Comparison of ENCODE assay signal across 18 cellular contexts in the genomic region with DNA sequence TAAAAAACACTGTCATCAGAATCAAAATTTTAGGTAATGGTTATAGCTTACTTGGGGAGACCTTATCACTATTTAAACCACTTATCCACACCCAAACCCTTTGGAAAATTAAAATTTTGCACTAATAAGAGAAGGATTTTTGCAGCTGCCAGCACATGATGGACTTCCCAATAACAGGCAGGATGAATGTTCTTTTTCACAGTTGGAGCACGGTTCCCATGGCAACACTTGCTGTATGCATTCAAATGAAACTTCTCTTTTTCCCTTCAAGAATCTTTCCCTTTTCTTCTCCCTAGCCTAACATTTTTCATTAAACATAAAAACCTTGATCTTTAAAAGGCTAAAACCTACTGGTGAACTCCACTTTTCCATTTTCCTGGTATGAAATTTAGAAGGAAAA.
A peak's percentile ranks its signal among the peaks of the same experiment; 100 is the strongest.
DNase-seq lines count a peak whose midpoint lies in the region; ATAC-seq and TF ChIP-seq lines count a peak whose summit lies in the region.
"Had no signal": no experiment of that assay in that cellular context is flagged by ENCODE, and none has a peak within 500 bp of the region (broad histone marks: within the 10 kb centered on the region; RNA-seq: fewer than 3 reads in every experiment).

No MANE protein-coding gene starts in this region.

- H3F3A ChIP-seq in GM23338 (replicated peaks; ENCODE audit: low read depth), result no peaks in the 10 kb centered on the region

- peaks cover 2% of the 10 kb centered on the region; the same call in 2 of the 3 replicates for H3K4me1 Mint-ChIP-seq in GM23338
- H3K4me1 Mint-ChIP-seq in brain, result peaks cover 18% of the 10 kb centered on the region
- H3K4me1 Mint-ChIP-seq: CD8-positive, alpha-beta memory T cell had no signal

- H3K4me3 ChIP-seq in GM23338 (no peak overlapping the region), mucosa of descending colon (no peak overlapping the region)
- H3K4me3 ChIP-seq: PC-9 had no signal

- H3K36me3 Mint-ChIP-seq in GM23338 (ENCODE audit: low read depth) (no peaks in the 10 kb centered on the region; the same call in 2 of the 3 replicates), brain (no peaks in the 10 kb centered on the region)
- H3K36me3 Mint-ChIP-seq: CD8-positive, alpha-beta memory T cell; IgD-negative memory B cell had no signal

- ATAC-seq in GM23338 (no peak), mucosa of descending colon (no peak)

- intact Hi-C loops in mucosa of descending colon (cut with DNase I, micrococcal nuclease), result no loop called here

- DNase-seq in GM23338 (ENCODE audit: low spot score), result peak; percentile 32
- peak; percentile 7 for DNase-seq in medulla oblongata (ENCODE audit: extremely low spot score)
- DNase-seq in putamen (ENCODE audit: low spot score), result peak; percentile 51
- no peak for DNase-seq in mucosa of descending colon
- DNase-seq in activated naive CD4-positive, alpha-beta T cell treated with anti-CD3 and anti-CD28 coated beads, Interleukin-2, amount 50 U/mL, for 16 hours, result no peak
- DNase-seq in SIG-M5 (lab: John Stamatoyannopoulos, UW), result no peak
- DNase-seq: C1 segment of cervical spinal cord; CD8-positive, alpha-beta memory T cell; DND-41; HCEC 1CT; NCI-H1105; NCI-H2081 treated with DMSO at 0.1 percent for 48 hours; NCI-H2227 treated with DMSO at 0.1 percent for 48 hours; NCI-H510A treated with DMSO at 0.1 percent for 48 hours; PC-9 had no signal

- no peak overlapping the region for H3K4me3 Mint-ChIP-seq in GM23338
- H3K4me3 Mint-ChIP-seq in brain, result peak overlapping the region in 2 of 5 experiments; percentile 51 to 76
- H3K4me3 Mint-ChIP-seq: CD8-positive, alpha-beta memory T cell; IgD-negative memory B cell had no signal

- no peaks in the 10 kb centered on the region for H3K79me2 ChIP-seq in GM23338 (replicated peaks; ENCODE audit: insufficient read depth)

- H3K27ac Mint-ChIP-seq in GM23338 (no peak overlapping the region), brain (peak overlapping the region in 3 of 5 experiments; percentile 0 to 83 (median 75))
- H3K27ac Mint-ChIP-seq: CD8-positive, alpha-beta memory T cell; IgD-negative memory B cell had no signal

- peaks cover 38% of the 10 kb centered on the region for H3K9me3 ChIP-seq in mucosa of descending colon

- no peak overlapping the region for H2AFZ ChIP-seq in GM23338
- H2AFZ ChIP-seq: PC-9 had no signal

- H3K27me3 Mint-ChIP-seq in GM23338 (ENCODE audit: insufficient read depth, low read depth, poor library complexity), result no peaks in the 10 kb centered on the region
- no peaks in the 10 kb centered on the region for H3K27me3 Mint-ChIP-seq in brain
- H3K27me3 Mint-ChIP-seq: CD8-positive, alpha-beta memory T cell; IgD-negative memory B cell had no signal

- H3K27ac ChIP-seq in GM23338 (ENCODE audit: low read depth), result no peak overlapping the region
- H3K27ac ChIP-seq: PC-9, RWPE1 had no signal

- no peak overlapping the region for H3K4me2 ChIP-seq in GM23338
- H3K4me2 ChIP-seq: PC-9 had no signal

- H3K36me3 ChIP-seq in GM23338 (ENCODE audit: insufficient read depth), result no peaks in the 10 kb centered on the region
- no peaks in the 10 kb centered on the region for H3K36me3 ChIP-seq in mucosa of descending colon (ENCODE audit: low read depth)

- no peaks in the 10 kb centered on the region for H3K27me3 ChIP-seq in GM23338 (ENCODE audit: insufficient read depth)

- no peaks in the 10 kb centered on the region for H3K4me1 ChIP-seq in GM23338 (ENCODE audit: insufficient read depth)
- no peaks in the 10 kb centered on the region for H3K4me1 ChIP-seq in mucosa of descending colon (ENCODE audit: low read depth)

- no peaks in the 10 kb centered on the region for H3K9me2 ChIP-seq in GM23338 (ENCODE audit: insufficient read depth)

- TF ChIP-seq CTCF in GM23338 (conservative IDR thresholded peaks at IDR 0.05; ENCODE audit: low read depth in 2 of 2), result no peak
- TF ChIP-seq CTCF in brain (conservative IDR thresholded peaks at IDR 0.05), result no peak
- no peak for TF ChIP-seq CTCF in mucosa of descending colon (IDR thresholded peaks at IDR 0.05)

- H3K9me3 Mint-ChIP-seq in GM23338 (no peaks in the 10 kb centered on the region; the same call in 2 of the 3 replicates), brain (no peaks in the 10 kb centered on the region)

- no peaks in the 10 kb centered on the region for H4K20me1 ChIP-seq in GM23338 (replicated peaks; ENCODE audit: insufficient read depth)

TF ChIP-seq in GM23338, 12 proteins besides CTCF, POLR2A, EP300 and RAD21 (continues in another document):
- no peak for TF ChIP-seq EZH2phosphoT487 (IDR thresholded peaks at IDR 0.05; ENCODE audit: unreplicated experiment)
- TF ChIP-seq ZNF331 (CRISPR knock-in tag; IDR thresholded peaks at IDR 0.05; ENCODE audit: low read depth), result no peak
- TF ChIP-seq, protein P1, sequence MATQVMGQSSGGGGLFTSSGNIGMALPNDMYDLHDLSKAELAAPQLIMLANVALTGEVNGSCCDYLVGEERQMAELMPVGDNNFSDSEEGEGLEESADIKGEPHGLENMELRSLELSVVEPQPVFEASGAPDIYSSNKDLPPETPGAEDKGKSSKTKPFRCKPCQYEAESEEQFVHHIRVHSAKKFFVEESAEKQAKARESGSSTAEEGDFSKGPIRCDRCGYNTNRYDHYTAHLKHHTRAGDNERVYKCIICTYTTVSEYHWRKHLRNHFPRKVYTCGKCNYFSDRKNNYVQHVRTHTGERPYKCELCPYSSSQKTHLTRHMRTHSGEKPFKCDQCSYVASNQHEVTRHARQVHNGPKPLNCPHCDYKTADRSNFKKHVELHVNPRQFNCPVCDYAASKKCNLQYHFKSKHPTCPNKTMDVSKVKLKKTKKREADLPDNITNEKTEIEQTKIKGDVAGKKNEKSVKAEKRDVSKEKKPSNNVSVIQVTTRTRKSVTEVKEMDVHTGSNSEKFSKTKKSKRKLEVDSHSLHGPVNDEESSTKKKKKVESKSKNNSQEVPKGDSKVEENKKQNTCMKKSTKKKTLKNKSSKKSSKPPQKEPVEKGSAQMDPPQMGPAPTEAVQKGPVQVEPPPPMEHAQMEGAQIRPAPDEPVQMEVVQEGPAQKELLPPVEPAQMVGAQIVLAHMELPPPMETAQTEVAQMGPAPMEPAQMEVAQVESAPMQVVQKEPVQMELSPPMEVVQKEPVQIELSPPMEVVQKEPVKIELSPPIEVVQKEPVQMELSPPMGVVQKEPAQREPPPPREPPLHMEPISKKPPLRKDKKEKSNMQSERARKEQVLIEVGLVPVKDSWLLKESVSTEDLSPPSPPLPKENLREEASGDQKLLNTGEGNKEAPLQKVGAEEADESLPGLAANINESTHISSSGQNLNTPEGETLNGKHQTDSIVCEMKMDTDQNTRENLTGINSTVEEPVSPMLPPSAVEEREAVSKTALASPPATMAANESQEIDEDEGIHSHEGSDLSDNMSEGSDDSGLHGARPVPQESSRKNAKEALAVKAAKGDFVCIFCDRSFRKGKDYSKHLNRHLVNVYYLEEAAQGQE (IDR thresholded peaks at IDR 0.05; ENCODE audit: unreplicated experiment), result no peak
- no peak for TF ChIP-seq NANOG (IDR thresholded peaks at IDR 0.05; ENCODE audit: borderline replicate concordance)
- no peak for TF ChIP-seq STAT1 (IDR thresholded peaks at IDR 0.05; ENCODE audit: unreplicated experiment)
- no peak for TF ChIP-seq ZNF114 (CRISPR knock-in tag; IDR thresholded peaks at IDR 0.05)

Comparison
In these comparisons a context has a peak if more than half of its experiments do, and no peak if none do; other contexts are left out.
1. DNase-seq: peak in GM23338 (single experiment), medulla oblongata (single experiment) and putamen (single experiment); none in mucosa of descending colon (0 of 3), activated naive CD4-positive, alpha-beta T cell treated with anti-CD3 and anti-CD28 coated beads, Interleukin-2, amount 50 U/mL, for 16 hours (single experiment) and SIG-M5 (single experiment).